In the genomic region with DNA sequence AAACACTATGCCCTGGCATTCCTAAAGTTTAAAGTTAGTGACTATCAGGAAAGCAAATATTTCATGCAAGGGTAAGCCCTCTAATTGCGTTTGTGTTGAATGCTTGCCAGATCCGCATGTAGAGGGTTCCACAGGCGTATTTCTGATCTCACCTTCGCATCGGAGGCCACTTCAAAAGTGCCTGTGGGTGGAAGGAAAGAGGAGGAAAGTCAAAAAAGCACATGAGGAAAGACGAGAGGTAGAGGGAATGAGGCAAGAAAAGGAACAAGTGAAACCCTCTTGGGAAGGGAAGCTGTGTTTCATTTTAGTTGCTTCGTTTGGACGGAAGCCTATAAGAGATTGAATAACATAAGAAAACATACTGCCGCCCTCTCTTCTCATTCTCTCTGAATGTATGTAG, we compare ENCODE assay signal across 19 cellular contexts.
DNase-seq lines count a peak whose midpoint lies in the region; ATAC-seq, FAIRE-seq and TF ChIP-seq lines count a peak whose summit lies in the region.
"Had no signal": no experiment of that assay in that cellular context is flagged by ENCODE, and none has a peak within 500 bp of the region (broad histone marks: within the 10 kb centered on the region; RNA-seq: fewer than 3 reads in every experiment).

No MANE protein-coding gene starts in this region.

- intact Hi-C loops in left cardiac atrium (cut with DNase I): no loop called here

- FAIRE-seq in urothelium cell line (lab: Jason Lieb, UNC): no peak

- TF ChIP-seq CTCF in kidney epithelial cell (IDR thresholded peaks at IDR 0.05; ENCODE audit: insufficient read depth, low read length, poor library complexity, severe bottlenecking): no peak

- H3K4me3 ChIP-seq in kidney epithelial cell (ENCODE audit: low read depth, low read length) (no peak overlapping the region), skeletal muscle cell (ENCODE audit: low read depth, low read length) (no peak overlapping the region)
- H3K4me3 ChIP-seq: BLaER1 treated with 17β-estradiol and CSF1 and Interleukin-3, amounts not matched to agents 10 nM and 100 nM; upper lobe of right lung had no signal

- DNase-seq in DMS 273 (lab: John Stamatoyannopoulos, UW; ENCODE audit: unreplicated experiment) (peak; percentile 65), DMS 273 treated with DMSO at 0.1 percent for 48 hours (lab: John Stamatoyannopoulos, UW) (no peak), brain pericyte (ENCODE audit: low read depth, low spot score) (peak; percentile 25), kidney epithelial cell (ENCODE audit: low read depth) (peak; percentile 7), skeletal muscle cell (ENCODE audit: low read depth) (peak; percentile 48), left cardiac atrium (no peak), activated T-cell treated with anti-CD3 and anti-CD28 coated beads for 4 hours (no peak), urothelium cell line (ENCODE audit: low spot score) (no peak)
- DNase-seq: activated naive CD8-positive, alpha-beta T cell treated with anti-CD3 and anti-CD28 coated beads, Interleukin-2, amount 10 ng/mL, durations not matched to agents 7 days and 5 days; effector CD4-positive, alpha-beta T cell; foreskin fibroblast; left ventricle myocardium superior; NCI-H1694 treated with DMSO at 0.1 percent for 48 hours; NCI-H524 treated with DMSO at 0.1 percent for 48 hours; PC-3; stimulated activated naive CD4-positive, alpha-beta T cell; upper lobe of right lung had no signal

- ATAC-seq in left cardiac atrium: no peak
- ATAC-seq: HCT116, left ventricle myocardium superior, PC-3, upper lobe of right lung had no signal

- H3K36me3 ChIP-seq in kidney epithelial cell (ENCODE audit: control insufficient read depth, insufficient read depth, low read length): no peaks in the 10 kb centered on the region
- H3K36me3 ChIP-seq: BLaER1 treated with 17β-estradiol and CSF1 and Interleukin-3, amounts not matched to agents 10 nM and 100 nM; upper lobe of right lung had no signal

- no peaks in the 10 kb centered on the region for H3K27me3 ChIP-seq in kidney epithelial cell (ENCODE audit: control insufficient read depth, insufficient read depth, low read length)
- H3K27me3 ChIP-seq: BLaER1 treated with 17β-estradiol and CSF1 and Interleukin-3, amounts not matched to agents 10 nM and 100 nM; upper lobe of right lung had no signal

Comparison
In these comparisons a context has a peak if more than half of its experiments do, and no peak if none do; other contexts are left out.
1. DNase-seq: peak in DMS 273 (single experiment), brain pericyte (single experiment), kidney epithelial cell (single experiment) and skeletal muscle cell (single experiment); none in DMS 273 treated with DMSO at 0.1 percent for 48 hours (single experiment), left cardiac atrium (single experiment), activated T-cell treated with anti-CD3 and anti-CD28 coated beads for 4 hours (single experiment) and urothelium cell line (single experiment).